In genomic region chr10:56622335-56622973, GRCh38 we compare ENCODE assay signal across 9 cellular contexts.
DNase-seq lines count a peak whose midpoint lies in the region; ATAC-seq lines count a peak whose summit lies in the region.
"Had no signal": no experiment of that assay in that cellular context is flagged by ENCODE, and none has a peak within 500 bp of the region (broad histone marks: within the 10 kb centered on the region; RNA-seq: fewer than 3 reads in every experiment).

No MANE protein-coding gene starts in this region.

- no peaks in the 10 kb centered on the region for H3K27me3 ChIP-seq in BLaER1
- H3K27me3 ChIP-seq in stomach smooth muscle (ENCODE audit: control insufficient read depth in 1 of 2, insufficient read depth in 2 of 2, low read length in 2 of 2), result no peaks in the 10 kb centered on the region
- H3K27me3 ChIP-seq: cardiac muscle cell had no signal

- H4K20me1 ChIP-seq in BLaER1, result no peaks in the 10 kb centered on the region

- DNase-seq in SK-N-MC (ENCODE audit: low read depth, low spot score) (no peak), 8988T (no peak), NCI-H2227 (lab: John Stamatoyannopoulos, UW; ENCODE audit: unreplicated experiment) (no peak), SKM-1 treated with dmso at 0.1 percent for 144 hours (lab: John Stamatoyannopoulos, UW; ENCODE audit: unreplicated experiment) (no peak)

- ATAC-seq in GM19023 (IDR thresholded peaks at IDR 0.05; ENCODE audit: unreplicated experiment), result peak; percentile 64
- peak; percentile 78 for ATAC-seq in HG03103 (IDR thresholded peaks at IDR 0.05; ENCODE audit: low read depth, unreplicated experiment)

- H3K4me1 ChIP-seq in BLaER1 (peaks cover 5% of the 10 kb centered on the region; the same call in 1 of the 2 replicates), stomach smooth muscle (ENCODE audit: control insufficient read depth, insufficient read depth, low read length) (no peaks in the 10 kb centered on the region)

- H3K4me3 ChIP-seq in BLaER1, result peak overlapping the region; percentile 55
- H3K4me3 ChIP-seq in SK-N-MC, result peak overlapping the region; percentile 18; the same call in 1 of the 2 replicates
- H3K4me3 ChIP-seq in stomach smooth muscle (ENCODE audit: low read length in 2 of 2), result peak overlapping the region; percentile 44 to 47
- H3K4me3 ChIP-seq: cardiac muscle cell had no signal

- peak overlapping the region; percentile 67 for H3K27ac ChIP-seq in BLaER1
- H3K27ac ChIP-seq in SK-N-MC, result no peak overlapping the region
- H3K27ac ChIP-seq in stomach smooth muscle (ENCODE audit: low read length), result no peak overlapping the region
- H3K27ac ChIP-seq: cardiac muscle cell had no signal

- H3K36me3 ChIP-seq in BLaER1 (no peaks in the 10 kb centered on the region), SK-N-MC (ENCODE audit: insufficient read depth, low read length) (no peaks in the 10 kb centered on the region), stomach smooth muscle (ENCODE audit: control insufficient read depth in 2 of 2, insufficient read depth in 2 of 2, low read length in 2 of 2) (no peaks in the 10 kb centered on the region)
- H3K36me3 ChIP-seq: cardiac muscle cell had no signal

- H3K9me3 ChIP-seq in BLaER1 (no peaks in the 10 kb centered on the region), SK-N-MC (ENCODE audit: low read depth, low read length) (no peaks in the 10 kb centered on the region), stomach smooth muscle (ENCODE audit: control insufficient read depth in 2 of 2, low read length in 2 of 2) (no peaks in the 10 kb centered on the region)

- H3K9ac ChIP-seq in BLaER1 (peak overlapping the region; percentile 52; the same call in 1 of the 2 replicates), SK-N-MC (ENCODE audit: insufficient read length) (no peak overlapping the region), stomach smooth muscle (ENCODE audit: low read length in 2 of 2) (peak overlapping the region in 1 of 2 donors; percentile 15)

- peak overlapping the region; percentile 73 for H3K4me2 ChIP-seq in BLaER1
